8 cellular contexts compared by ENCODE assay signal in genomic region chr7:18320971-18321567, GRCh38.
A peak's percentile ranks its signal among the peaks of the same experiment; 100 is the strongest.
DNase-seq lines count a peak whose midpoint lies in the region; ATAC-seq, FAIRE-seq and TF ChIP-seq lines count a peak whose summit lies in the region.

No MANE protein-coding gene starts in this region.

- peak; percentile 89 for ATAC-seq in HG02610 (IDR thresholded peaks at IDR 0.05; ENCODE audit: unreplicated experiment)

- DNase-seq in AG09309 (ENCODE audit: low read depth) = peak; percentile 25
- DNase-seq in GM12892 (ENCODE audit: insufficient read length) = no peak
- DNase-seq in NAMALWA (ENCODE audit: low spot score) = peak; percentile 79
- peak; percentile 23 for DNase-seq in amniotic stem cell (lab: John Stamatoyannopoulos, UW)
- peak; percentile 42 for DNase-seq in kidney tubule cell (ENCODE audit: low spot score)
- DNase-seq in NK-92 treated with Interleukin-12 subunit alpha and Interleukin-12 subunit beta, amount 100 ng/mL, for 24 hours (lab: John Stamatoyannopoulos, UW) = no peak
- DNase-seq in islet precursor cell = no peak

- peak; percentile 62 for TF ChIP-seq CTCF in AG09309 (IDR thresholded peaks at IDR 0.05; ENCODE audit: control insufficient read depth, insufficient read depth, low read depth, low read length, missing control alignments)

- TF ChIP-seq POLR2A in GM12892 (IDR thresholded peaks at IDR 0.05; ENCODE audit: low read depth, low read length) = no peak

- H3K4me3 ChIP-seq in AG09309 (ENCODE audit: control insufficient read depth, low read depth, low read length) = no peak overlapping the region

- FAIRE-seq in GM12892 (lab: Jason Lieb, UNC) = peak; percentile 85

Comparison
In these comparisons a context has a peak if more than half of its experiments do, and no peak if none do; other contexts are left out.
1. DNase-seq: peak in AG09309 (single experiment), NAMALWA (single experiment), amniotic stem cell (single experiment) and kidney tubule cell (single experiment); none in GM12892 (single experiment), NK-92 treated with Interleukin-12 subunit alpha and Interleukin-12 subunit beta, amount 100 ng/mL, for 24 hours (single experiment) and islet precursor cell (single experiment).